In genomic region chr11:111812211-111812610, GRCh38 we compare ENCODE assay signal across 24 cellular contexts.
"Had no signal": no experiment of that assay in that cellular context is flagged by ENCODE, and none has a peak within 500 bp of the region (broad histone marks: within the 10 kb centered on the region; RNA-seq: fewer than 3 reads in every experiment).

No MANE protein-coding gene starts in this region.

- H3K27ac ChIP-seq: hepatocyte, left lung, lower lobe of right lung, pancreas, prostate gland, skin epidermis, suprapubic skin, thoracic aorta, tibial artery, uterus had no signal

- H3K4me2 ChIP-seq: hepatocyte had no signal

- H3K27me3 ChIP-seq: hepatocyte, left lung, pancreas, spleen, suprapubic skin, tibial artery, uterus had no signal

- DNase-seq: kidney; left colon; left lung; lower lobe of right lung; mammary epithelial cell; mesenchymal stem cell; naive thymus-derived CD8-positive, alpha-beta T cell; nucleus accumbens; pancreas; posterior cingulate gyrus; retina; right cardiac atrium; spleen; stimulated activated CD4-positive, alpha-beta T cell treated with anti-CD3 and anti-CD28 coated beads, Interleukin-4, amount 100 ng/mL, for 24 hours; stimulated activated naive CD4-positive, alpha-beta T cell; tibial artery; uterus had no signal

- FAIRE-seq: pancreas had no signal

- H2AFZ ChIP-seq: hepatocyte had no signal

- H3K4me1 ChIP-seq: left lung, lower lobe of right lung, pancreas, prostate gland, spleen, suprapubic skin, uterus had no signal

- ATAC-seq: left colon; left lung; lower lobe of right lung; naive thymus-derived CD8-positive, alpha-beta T cell; pancreas; right cardiac atrium; sciatic nerve; stimulated activated effector memory CD8-positive, alpha-beta T cell treated with anti-CD3 and anti-CD28 coated beads, Interleukin-12 subunit alpha, Interleukin-12 subunit beta, amount 100 ng/mL, for 72 hours had no signal

- H3K4me3 ChIP-seq: hepatocyte, left lung, lower lobe of right lung, pancreas, prostate gland, skin epidermis, spleen, suprapubic skin, thoracic aorta, tibial artery, uterus had no signal

- H3K36me3 ChIP-seq: prostate gland, uterus had no signal

- H3K9me3 ChIP-seq: left lung, lower lobe of right lung, pancreas, prostate gland, spleen, suprapubic skin, thoracic aorta, tibial artery, uterus had no signal
